Comparison of ENCODE assay signal across 16 cellular contexts in the genomic region with DNA sequence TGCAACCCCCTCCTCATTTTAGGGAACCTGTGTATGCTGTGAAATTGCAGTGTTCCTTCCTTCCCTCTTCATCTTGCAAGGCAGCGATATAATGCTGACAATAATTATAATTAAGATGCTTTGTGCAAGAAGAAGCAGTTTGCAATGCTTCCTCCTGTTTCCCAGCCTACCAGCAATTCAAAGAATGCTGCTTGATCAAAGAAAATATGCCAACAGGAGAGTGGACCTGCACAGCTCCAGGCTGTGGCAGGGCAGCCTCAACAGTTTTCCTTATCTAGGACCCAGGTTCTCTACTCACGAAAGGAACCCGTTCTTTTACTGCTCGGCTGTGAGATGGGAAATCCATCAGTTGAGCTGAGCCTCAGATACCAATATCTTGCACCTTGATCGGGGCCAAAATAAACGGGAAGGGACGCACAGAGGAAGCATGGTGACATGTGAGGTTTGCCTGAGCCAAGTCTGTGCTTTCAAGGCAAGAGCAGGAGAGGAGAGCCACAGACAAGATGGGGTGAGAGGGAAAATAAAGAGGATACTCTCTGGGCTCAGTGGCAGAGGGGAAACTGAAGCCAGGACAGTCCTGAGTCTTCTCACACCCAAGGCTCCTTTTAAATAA. TPM values are rescaled to one million over a fixed set of nuclear protein-coding genes. Genes with fewer than 3 reads are reported as not detected.
"Had no signal": no experiment of that assay in that cellular context is flagged by ENCODE, and none has a peak within 500 bp of the region (broad histone marks: within the 10 kb centered on the region; RNA-seq: fewer than 3 reads in every experiment).

No MANE protein-coding gene starts in this region.

- H3K4me1 ChIP-seq: colonic mucosa, tibial nerve had no signal

- H3K27ac ChIP-seq: brain microvascular endothelial cell, colonic mucosa, tibial nerve, vagina had no signal

- H3K9me3 ChIP-seq: colonic mucosa, tibial nerve, vagina had no signal

- ATAC-seq: activated CD8-positive, alpha-beta memory T cell treated with anti-CD3 and anti-CD28 coated beads, Interleukin-2, amount 10 ng/mL, durations not matched to agents 7 days and 5 days; stimulated activated naive CD8-positive, alpha-beta T cell treated with anti-CD3 and anti-CD28 coated beads, Interleukin-15, Interleukin-2, amounts not matched to agents 100 U/mL and 50 U/mL, for 24 hours had no signal

- DNase-seq: activated CD4-positive, alpha-beta memory T cell treated with anti-CD3 and anti-CD28 coated beads, Interleukin-2, amount 10 ng/mL, durations not matched to agents 7 days and 5 days; activated CD4-positive, alpha-beta T cell treated with anti-CD3 and anti-CD28 coated beads for 48 hours; activated CD4-positive, CD25-positive, alpha-beta regulatory T cell; activated CD8-positive, alpha-beta memory T cell treated with anti-CD3 and anti-CD28 coated beads, Interleukin-2, amount 10 ng/mL, durations not matched to agents 7 days and 5 days; brain microvascular endothelial cell; colonic mucosa; kidney; naive thymus-derived CD4-positive, alpha-beta T cell; stimulated activated naive CD8-positive, alpha-beta T cell treated with anti-CD3 and anti-CD28 coated beads, Interleukin-15, Interleukin-2, amounts not matched to agents 100 U/mL and 50 U/mL, for 24 hours had no signal

- H3K27me3 ChIP-seq: brain microvascular endothelial cell, colonic mucosa, tibial nerve, vagina had no signal

- H3K4me3 ChIP-seq: colonic mucosa, skin epidermis, tibial nerve, vagina had no signal

- H3K36me3 ChIP-seq: brain microvascular endothelial cell, colonic mucosa, tibial nerve, vagina had no signal

RNA-seq across cellular contexts. Expression of gene LRTM1, which starts 22.6 kb away (rescaled TPM):
- total RNA-seq: activated CD4-positive, alpha-beta memory T cell treated with anti-CD3 and anti-CD28 coated beads, Interleukin-2, amount 10 ng/mL, durations not matched to agents 7 days and 5 days; activated CD8-positive, alpha-beta memory T cell treated with anti-CD3 and anti-CD28 coated beads, Interleukin-2, amount 10 ng/mL, durations not matched to agents 7 days and 5 days; colonic mucosa; frontal cortex; kidney; liver; mucosa of gallbladder; naive thymus-derived CD4-positive, alpha-beta T cell; T-helper 2 cell treated with Interferon-gamma antibody and Interleukin-4, amounts not matched to agents 100 ng/mL and 5 ng/mL, for 36 hours; tibial nerve; vagina had no signal
- polyA plus RNA-seq: liver; naive thymus-derived CD4-positive, alpha-beta T cell had no signal
